8 cellular contexts compared by ENCODE assay signal in genomic region chr2:218569038-218569431, GRCh38. TPM values are rescaled to one million over a fixed set of nuclear protein-coding genes. Genes with fewer than 3 reads are reported as not detected.
DNase-seq lines count a peak whose midpoint lies in the region; ATAC-seq and TF ChIP-seq lines count a peak whose summit lies in the region.

No MANE protein-coding gene starts in this region.

- no peaks in the 10 kb centered on the region for H3K27me3 ChIP-seq in Caco-2 (replicated peaks; ENCODE audit: control insufficient read depth, insufficient read depth, low read length)
- no peaks in the 10 kb centered on the region for H3K27me3 ChIP-seq in breast epithelium
- no peaks in the 10 kb centered on the region for H3K27me3 ChIP-seq in kidney epithelial cell (ENCODE audit: control insufficient read depth, insufficient read depth, low read length)

- H3K4me1 ChIP-seq in Caco-2 (peaks cover 15% of the 10 kb centered on the region), breast epithelium (peaks cover 0 to 19% of the 10 kb centered on the region in 2 donors)

- POLR2A ChIA-PET in Caco-2 (lab: Charles Lee): no interaction called here

- H3K4me3 ChIP-seq in Caco-2 (ENCODE audit: low read depth, low read length) (peak overlapping the region; percentile 60), breast epithelium (peak overlapping the region; percentile 77 to 86 (median 82)), kidney epithelial cell (ENCODE audit: low read depth, low read length) (peak overlapping the region; percentile 89)

- H3K27ac Mint-ChIP-seq in Caco-2 (ENCODE audit: unreplicated experiment): peak overlapping the region; percentile 86

- no peak for TF ChIP-seq CTCF in Caco-2 (IDR thresholded peaks at IDR 0.05; ENCODE audit: insufficient read depth in 1 of 2, low read depth in 1 of 2, low read length in 1 of 2, severe bottlenecking in 1 of 2, unreplicated experiment in 1 of 2)
- no peak for TF ChIP-seq CTCF in breast epithelium (IDR thresholded peaks at IDR 0.05)
- no peak for TF ChIP-seq CTCF in kidney epithelial cell (IDR thresholded peaks at IDR 0.05; ENCODE audit: insufficient read depth, low read length, poor library complexity, severe bottlenecking)

- H3K27ac ChIP-seq in breast epithelium: peak overlapping the region; percentile 96 to 97

- H3K4me3 Mint-ChIP-seq in Caco-2 (ENCODE audit: unreplicated experiment): peak overlapping the region; percentile 86

- H3K9me3 ChIP-seq in Caco-2 (no peaks in the 10 kb centered on the region), breast epithelium (no peaks in the 10 kb centered on the region)

- no peaks in the 10 kb centered on the region for H3K27me3 Mint-ChIP-seq in Caco-2 (ENCODE audit: insufficient read depth, unreplicated experiment)

- peaks cover 46% of the 10 kb centered on the region for H3K36me3 Mint-ChIP-seq in Caco-2 (ENCODE audit: insufficient read depth, unreplicated experiment)

- BruUV-seq in Caco-2 (replicated peaks; lab: Mats Ljungman, UMichigan): no TSS peak

- ATAC-seq in GM21381 (IDR thresholded peaks at IDR 0.05; ENCODE audit: unreplicated experiment): peak; percentile 33

- CTCF ChIA-PET in Caco-2 (lab: Charles Lee): no interaction called here

- peaks cover 36% of the 10 kb centered on the region for H3K4me1 Mint-ChIP-seq in Caco-2 (ENCODE audit: low read depth, unreplicated experiment)

- H3K36me3 ChIP-seq in Caco-2 (ENCODE audit: control insufficient read depth, insufficient read depth, low read length): no peaks in the 10 kb centered on the region
- H3K36me3 ChIP-seq in breast epithelium: no peaks in the 10 kb centered on the region
- no peaks in the 10 kb centered on the region for H3K36me3 ChIP-seq in kidney epithelial cell (ENCODE audit: control insufficient read depth, insufficient read depth, low read length)

- DNase-seq in Caco-2: peak; percentile 73 to 74
- peak; percentile 61 for DNase-seq in HT1080 (ENCODE audit: low read depth)
- DNase-seq in UCSD-AML1 (lab: John Stamatoyannopoulos, UW; ENCODE audit: unreplicated experiment): peak; percentile 61
- peak in 1 of 2 donors; percentile 55 for DNase-seq in breast epithelium (ENCODE audit: low spot score in 2 of 2)
- DNase-seq in kidney epithelial cell (ENCODE audit: low read depth): no peak
- peak; percentile 16 to 58 (median 30) for DNase-seq in stimulated activated CD4-positive, alpha-beta T cell treated with anti-CD3 and anti-CD28 coated beads, Interleukin-1b, Interleukin-23, amount 100 ng/mL, for 24 hours (ENCODE audit: low read depth in 4 of 4, low spot score in 1 of 4)
- no peak for DNase-seq in SIG-M5 (lab: John Stamatoyannopoulos, UW)

- intact Hi-C loops in Caco-2 (cut with micrococcal nuclease; ENCODE audit: unreplicated experiment) (loop anchor here (2.0 to 10.0 kb wide), 2 partner anchors 274 to 278 kb away; partner anchors contain the start of gene TMBIM1), breast epithelium (cut with DNase I; ENCODE audit: low total_unique reads) (no loop called here)

- no peaks in the 10 kb centered on the region for H3K9me3 Mint-ChIP-seq in Caco-2 (ENCODE audit: unreplicated experiment)

- TF ChIP-seq POLR2A in breast epithelium (IDR thresholded peaks at IDR 0.05): no peak

RNA-seq across cellular contexts. Expression of gene CNOT9, which starts 0.4 kb away (rescaled TPM):
- total RNA-seq in Caco-2 (2022) (56.4 and 59.9 TPM in 2 replicates), breast epithelium (10 to 100 TPM; 30.6 to 55.6 (median 44.9) TPM), kidney epithelial cell (38.5 and 57.1 TPM in 2 replicates)
- total RNA-seq in HT1080 (2014; rRNA removed; shearing (Covaris generic)): 80.1 and 101 TPM in 2 replicates
- polyA plus RNA-seq in HT1080 (2015; cell fraction: cytosol; rRNA removed): 44.9 and 49.3 TPM in 2 replicates
- polyA plus RNA-seq in HT1080 (2015; cell fraction: nucleus; rRNA removed): 62.7 and 74.0 TPM in 2 replicates

RNA-seq across cellular contexts. Expression of gene USP37, which starts 0.9 kb away (rescaled TPM):
- total RNA-seq in Caco-2 (2022) (18.6 and 22.2 TPM in 2 replicates), breast epithelium (10 to 100 TPM in 2 of 3 donors, 1 to 10 TPM in 1; 6.9 to 24.6 (median 14.4) TPM), kidney epithelial cell (7.5 and 9.4 TPM in 2 replicates)
- total RNA-seq in HT1080 (2014; rRNA removed; shearing (Covaris generic)): 7.7 and 8.7 TPM in 2 replicates
- 2.6 and 3.4 TPM in 2 replicates for polyA plus RNA-seq in HT1080 (2015; cell fraction: cytosol; rRNA removed)
- 7.0 and 8.5 TPM in 2 replicates for polyA plus RNA-seq in HT1080 (2015; cell fraction: nucleus; rRNA removed)

RNA-seq across cellular contexts. Expression of gene PLCD4, which starts 38.7 kb away (rescaled TPM):
- total RNA-seq in Caco-2 (2022) (0.26 and 0.48 TPM in 2 replicates), breast epithelium (1 to 10 TPM; 1.8 to 8.0 (median 2.6) TPM), kidney epithelial cell (0.08 and 0.27 TPM in 2 replicates)
- 1.7 and 2.4 TPM in 2 replicates for total RNA-seq in HT1080 (2014; rRNA removed; shearing (Covaris generic))
- 0.21 and 0.31 TPM in 2 replicates for polyA plus RNA-seq in HT1080 (2015; cell fraction: cytosol; rRNA removed)
- 1.9 and 3.4 TPM in 2 replicates for polyA plus RNA-seq in HT1080 (2015; cell fraction: nucleus; rRNA removed)

Comparison
In these comparisons a context has a peak if more than half of its experiments do, and no peak if none do; other contexts are left out.
1. DNase-seq: peak in Caco-2 (2 of 2), HT1080 (single experiment), UCSD-AML1 (single experiment) and stimulated activated CD4-positive, alpha-beta T cell treated with anti-CD3 and anti-CD28 coated beads, Interleukin-1b, Interleukin-23, amount 100 ng/mL, for 24 hours (4 of 4); none in kidney epithelial cell (single experiment) and SIG-M5 (single experiment).
2. Peak in every context shown above with its lines, with median percentiles within 50 percentile points of each other: H3K4me3 ChIP-seq.